In the genomic region with DNA sequence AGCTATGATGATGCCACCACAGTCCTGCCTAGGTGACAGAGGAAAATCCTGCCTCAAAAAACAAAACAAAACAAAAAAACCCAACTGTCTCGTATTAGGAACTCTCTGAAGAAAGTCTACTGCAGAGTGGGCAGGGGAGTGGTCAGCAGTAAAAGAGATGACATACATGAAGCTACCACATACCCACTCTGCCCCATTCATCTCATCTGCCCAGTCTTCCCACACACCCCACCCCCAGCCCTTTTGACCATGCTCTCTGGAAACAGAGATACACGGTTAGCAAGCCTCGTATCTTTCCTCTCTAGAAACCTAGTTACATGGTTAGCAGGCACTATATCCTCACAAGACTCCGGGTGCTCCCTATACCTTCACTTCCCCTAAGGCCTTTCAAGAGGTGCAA, we compare ENCODE assay signal across 17 cellular contexts. TPM values are rescaled to one million over a fixed set of nuclear protein-coding genes. Genes with fewer than 3 reads are reported as not detected.
DNase-seq lines count a peak whose midpoint lies in the region; ATAC-seq and TF ChIP-seq lines count a peak whose summit lies in the region.
"Had no signal": no experiment of that assay in that cellular context is flagged by ENCODE, and none has a peak within 500 bp of the region (broad histone marks: within the 10 kb centered on the region; RNA-seq: fewer than 3 reads in every experiment).

No MANE protein-coding gene starts in this region.

- H4K20me1 ChIP-seq in KMS-11 (ENCODE audit: insufficient read depth): peaks cover 13% of the 10 kb centered on the region

- H3K27ac ChIP-seq in KMS-11: no peak overlapping the region
- no peak overlapping the region for H3K27ac ChIP-seq in gastrocnemius medialis
- H3K27ac ChIP-seq: esophagus muscularis mucosa, hepatocyte, uterus had no signal

- H3K9me3 ChIP-seq in gastrocnemius medialis: no peaks in the 10 kb centered on the region
- H3K9me3 ChIP-seq: BE2C, esophagus muscularis mucosa, uterus had no signal

- H3K27me3 ChIP-seq in KMS-11 (ENCODE audit: insufficient read depth, low read depth) (peaks cover 24% of the 10 kb centered on the region; the same call in 1 of the 2 replicates), gastrocnemius medialis (no peaks in the 10 kb centered on the region)
- H3K27me3 ChIP-seq: BE2C, esophagus muscularis mucosa, hepatocyte, uterus had no signal

- intact Hi-C loops in sciatic nerve (cut with DNase I) (no loop called here), gastrocnemius medialis (cut with DNase I; ENCODE audit: low total_unique reads) (no loop called here)

- no peak for TF ChIP-seq POLR2A in gastrocnemius medialis (IDR thresholded peaks at IDR 0.05)

- H3K4me1 ChIP-seq in KMS-11 (ENCODE audit: low read depth, poor library complexity, severe bottlenecking) (peaks cover 22% of the 10 kb centered on the region), gastrocnemius medialis (peaks cover 3 to 5% of the 10 kb centered on the region in 2 donors)
- H3K4me1 ChIP-seq: uterus had no signal

- peak; percentile 9 for ATAC-seq in GM18508 (IDR thresholded peaks at IDR 0.05; ENCODE audit: insufficient read depth, unreplicated experiment)
- peak; percentile 10 for ATAC-seq in GM21526 (IDR thresholded peaks at IDR 0.05; ENCODE audit: low FRiP score, unreplicated experiment)
- ATAC-seq in sciatic nerve: peak; percentile 16
- ATAC-seq in gastrocnemius medialis: no peak
- ATAC-seq: left colon had no signal

- no peak overlapping the region for H2AFZ ChIP-seq in KMS-11 (ENCODE audit: low read depth)
- H2AFZ ChIP-seq: hepatocyte had no signal

- no peaks in the 10 kb centered on the region for H3K36me3 ChIP-seq in KMS-11 (ENCODE audit: insufficient read depth)
- no peaks in the 10 kb centered on the region for H3K36me3 ChIP-seq in gastrocnemius medialis
- H3K36me3 ChIP-seq: BE2C, uterus had no signal

- H3K4me3 ChIP-seq in KMS-11 (IDR thresholded peaks at IDR 0.05; ENCODE audit: insufficient read depth, low read depth, low read length) (no peak overlapping the region), gastrocnemius medialis (no peak overlapping the region)
- H3K4me3 ChIP-seq: esophagus muscularis mucosa, hepatocyte, uterus had no signal

- no peaks in the 10 kb centered on the region for H3K79me2 ChIP-seq in KMS-11 (ENCODE audit: insufficient read depth, low read depth)

- H3K4me2 ChIP-seq in KMS-11: peak overlapping the region; percentile 55; the same call in 1 of the 2 replicates
- H3K4me2 ChIP-seq: hepatocyte had no signal

- TF ChIP-seq CTCF in KMS-11 (conservative IDR thresholded peaks at IDR 0.05; ENCODE audit: low read depth, low read length): no peak
- TF ChIP-seq CTCF in gastrocnemius medialis (IDR thresholded peaks at IDR 0.05 in 4 of 5, conservative IDR thresholded peaks at IDR 0.05 in 1 of 5): no peak

- DNase-seq in sciatic nerve (ENCODE audit: low spot score) (no peak), NCI-H2029 treated with DMSO at 0.1 percent for 48 hours (lab: John Stamatoyannopoulos, UW) (no peak), NCI-H1417 treated with DMSO at 0.1 percent for 48 hours (lab: John Stamatoyannopoulos, UW) (no peak), DMS114 treated with DMSO at 0.1 percent for 48 hours (lab: John Stamatoyannopoulos, UW; ENCODE audit: unreplicated experiment) (no peak), gastrocnemius medialis (no peak)
- DNase-seq: BE2C; left colon; NCI-H187; NCI-H526 treated with DMSO at 0.1 percent for 48 hours; stimulated activated CD4-positive, alpha-beta T cell treated with anti-CD3 and anti-CD28 coated beads, Interleukin-2, amount 100 ng/mL, for 24 hours; uterus had no signal

- no peak overlapping the region for H3K9ac ChIP-seq in KMS-11

- in situ Hi-C loops in gastrocnemius medialis (cut with MboI; ENCODE audit: low sequenced_read_pairs in 4 of 4): no loop called here

RNA-seq across cellular contexts. Expression of a gene that starts 8.3 kb away (rescaled TPM):
- total RNA-seq in sciatic nerve (56.7 TPM), gastrocnemius medialis (10 to 100 TPM; 13.4 to 36.8 (median 18.0) TPM)

RNA-seq across cellular contexts. Expression of a gene that starts 13.8 kb away (rescaled TPM):
- total RNA-seq in sciatic nerve (not detected), gastrocnemius medialis (not detected)
- total RNA-seq: Daoy, esophagus muscularis mucosa, uterus had no signal

Comparison
In these comparisons a context has a peak if more than half of its experiments do, and no peak if none do; other contexts are left out.
1. ATAC-seq: peak in GM18508 (single experiment), GM21526 (single experiment) and sciatic nerve (single experiment); none in gastrocnemius medialis (0 of 2).